ENCODE assay signal across 10 cellular contexts in the genomic region with DNA sequence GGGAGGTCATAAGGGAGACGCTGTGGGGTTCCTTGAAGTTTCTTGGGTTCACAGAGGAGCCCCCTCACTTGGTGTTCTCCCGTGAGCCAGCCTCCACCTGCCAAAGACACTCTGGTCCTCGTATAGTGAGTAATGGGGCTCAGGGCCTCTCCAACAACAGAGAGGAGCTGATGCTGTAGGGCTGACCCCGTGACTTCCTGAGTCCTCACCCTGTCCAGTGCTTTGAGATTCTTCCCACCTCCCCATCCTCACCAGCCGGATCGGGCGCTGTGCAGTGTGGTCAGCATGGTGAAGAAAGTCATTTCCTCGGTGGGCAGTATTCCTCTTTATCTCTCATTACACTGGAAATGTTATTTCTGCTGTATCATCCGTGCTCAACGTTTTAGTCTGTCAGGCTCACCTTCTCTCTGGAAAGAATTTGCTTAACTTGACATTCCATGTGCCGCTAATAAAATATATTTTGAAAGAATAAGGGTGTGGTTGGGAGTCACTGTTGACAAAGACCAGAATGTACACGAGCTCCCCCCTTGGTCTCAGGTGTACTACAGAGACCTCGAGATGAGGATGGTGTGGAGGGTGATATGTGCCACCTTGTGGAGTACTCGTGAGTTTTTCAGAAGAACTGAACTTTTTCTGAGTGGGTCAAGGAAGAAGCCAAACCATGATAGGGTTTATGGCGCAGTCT. TPM values are rescaled to one million over a fixed set of nuclear protein-coding genes. Genes with fewer than 3 reads are reported as not detected.
DNase-seq lines count a peak whose midpoint lies in the region; ATAC-seq and TF ChIP-seq lines count a peak whose summit lies in the region.
"Had no signal": no experiment of that assay in that cellular context is flagged by ENCODE, and none has a peak within 500 bp of the region (broad histone marks: within the 10 kb centered on the region; RNA-seq: fewer than 3 reads in every experiment).

No MANE protein-coding gene starts in this region.

- ATAC-seq in PC-3 (peak; percentile 85), HG02973 (IDR thresholded peaks at IDR 0.05; ENCODE audit: unreplicated experiment) (no peak)

- DNase-seq in A172 (ENCODE audit: low spot score) (peak; percentile 33), GM10248 (ENCODE audit: extremely low spot score) (peak; percentile 30), PC-3 (peak; percentile 93), epithelial cell of proximal tubule (ENCODE audit: low read depth) (no peak), hypothalamus (lab: John Stamatoyannopoulos, UW) (no peak), epidermal melanocyte (ENCODE audit: insufficient read length, low spot score) (no peak), GM19238 (ENCODE audit: insufficient read length, low spot score) (no peak)
- DNase-seq: effector memory CD4-positive, alpha-beta T cell had no signal

- H4K20me1 ChIP-seq in PC-3 (ENCODE audit: low read length), result no peaks in the 10 kb centered on the region

- H2AFZ ChIP-seq in PC-3 (ENCODE audit: low read length), result peak overlapping the region; percentile 33; the same call in 1 of the 2 replicates

- peak overlapping the region; percentile 6; the same call in 1 of the 2 replicates for H3K27ac ChIP-seq in PC-3 (ENCODE audit: low read length)

- H3K4me3 ChIP-seq in PC-3 (ENCODE audit: low read length) (no peak overlapping the region), epithelial cell of proximal tubule (ENCODE audit: low read depth, low read length) (no peak overlapping the region)

- H3K9ac ChIP-seq in PC-3 (ENCODE audit: low read length), result no peak overlapping the region

- peaks cover 17% of the 10 kb centered on the region for H3K4me1 ChIP-seq in PC-3 (ENCODE audit: insufficient read depth, low read length)

- H3K36me3 ChIP-seq in PC-3 (ENCODE audit: low read depth, low read length), result no peaks in the 10 kb centered on the region

- no peaks in the 10 kb centered on the region for H3K9me3 ChIP-seq in PC-3 (ENCODE audit: low read length)

- H3K27me3 ChIP-seq in PC-3 (ENCODE audit: low read length), result no peaks in the 10 kb centered on the region

- TF ChIP-seq CTCF in GM10248 (IDR thresholded peaks at IDR 0.05; ENCODE audit: control extremely low read depth, extremely low read depth, low read depth, missing control alignments) (no peak), PC-3 (conservative IDR thresholded peaks at IDR 0.05; ENCODE audit: low read depth, low read length) (peak; percentile 89), epithelial cell of proximal tubule (conservative IDR thresholded peaks at IDR 0.05; ENCODE audit: low read depth, low read length) (peak; percentile 44)

- H3K4me2 ChIP-seq in PC-3 (ENCODE audit: low read length), result peak overlapping the region; percentile 49

- no peaks in the 10 kb centered on the region for H3K79me2 ChIP-seq in PC-3 (ENCODE audit: low read length)

- H3K9me2 ChIP-seq in PC-3 (replicated peaks; ENCODE audit: low read length), result no peaks in the 10 kb centered on the region

- H3F3A ChIP-seq in PC-3 (ENCODE audit: low read length, unreplicated experiment), result no peaks in the 10 kb centered on the region

- BruUV-seq in PC-3 (replicated peaks; lab: Mats Ljungman, UMichigan), result no TSS peak

- POLR2A ChIA-PET in GM10248 (lab: Yijun Ruan, JAX) (interaction anchor here (0.7 kb wide), 1 partner anchor 526 kb away, joined by 4 read pairs; no protein-coding TSS in a partner anchor), PC-3 (lab: Charles Lee; ENCODE audit: unreplicated experiment) (interaction anchor here (0.7 kb wide), 1 partner anchor 293 kb away, joined by 3 read pairs; no protein-coding TSS in a partner anchor)

- CTCF ChIA-PET in GM10248 (lab: Yijun Ruan, JAX) (interaction anchor here (0.6 to 4.9 kb wide), 8 partner anchors 11 to 628 kb away, joined by 3 to 34 read pairs (median 3); no protein-coding TSS in a partner anchor), PC-3 (lab: Charles Lee) (interaction anchor here (0.5 to 3.3 kb wide), 8 partner anchors 13 to 1468 kb away, joined by 3 to 34 read pairs (median 4); a partner anchor contains a TSS)

- intact Hi-C loops in PC-3 (cut with micrococcal nuclease), result loop anchor here (1.0 to 10.0 kb wide), 2 partner anchors 13 to 302 kb away; no protein-coding TSS in a partner anchor

RNA-seq across cellular contexts. Expression of a gene that starts 25.7 kb away (rescaled TPM):
- total RNA-seq in A172 (2014; rRNA removed; shearing (Covaris generic)), result not detected in 2 replicates
- not detected in 2 replicates for total RNA-seq in PC-3 (2014; rRNA removed)
- not detected in 2 replicates for total RNA-seq in epithelial cell of proximal tubule
- total RNA-seq: neural crest cell had no signal

RNA-seq across cellular contexts. Expression of a gene that starts 55.8 kb away (rescaled TPM):
- total RNA-seq in A172 (2014; rRNA removed; shearing (Covaris generic)), result 19.9 and 26.5 TPM in 2 replicates
- total RNA-seq in PC-3 (2014; rRNA removed) (26.6 and 49.8 TPM in 2 replicates), epithelial cell of proximal tubule (19.7 and 25.8 TPM in 2 replicates)

Comparison
In these comparisons a context has a peak if more than half of its experiments do, and no peak if none do; other contexts are left out.
1. DNase-seq: peak in A172 (single experiment), GM10248 (single experiment) and PC-3 (single experiment); none in epithelial cell of proximal tubule (single experiment), hypothalamus (0 of 51), epidermal melanocyte (single experiment) and GM19238 (single experiment).